In the genomic region with DNA sequence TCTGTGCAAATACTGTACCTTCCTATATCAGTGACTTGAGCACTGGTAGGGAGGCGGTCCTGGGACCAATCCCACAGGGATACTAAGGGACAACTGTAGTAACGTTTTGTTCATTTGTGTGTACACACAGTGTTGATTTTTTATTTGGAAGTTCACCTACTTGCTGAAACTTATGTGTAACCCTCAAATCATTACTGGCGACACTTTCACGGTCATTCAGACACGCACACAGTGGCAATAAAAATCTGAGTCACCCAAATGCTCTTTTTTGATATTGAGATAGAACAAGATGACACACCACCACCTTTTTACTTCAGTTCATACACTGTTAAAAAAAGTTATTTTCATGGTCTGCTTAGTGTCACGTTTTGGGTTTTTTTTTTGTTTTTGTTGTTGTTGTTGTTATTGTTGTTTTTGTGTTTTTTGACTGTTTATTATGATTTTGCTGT, we compare ENCODE assay signal across 2 cellular contexts.
A peak's percentile ranks its signal among the peaks of the same experiment; 100 is the strongest.
TF ChIP-seq lines count a peak whose summit lies in the region.

No MANE protein-coding gene starts in this region.

TF ChIP-seq in HEK293, 187 proteins besides CTCF, POLR2A, EP300 and RAD21 (continued from another document and continues in another):
- TF ChIP-seq, protein P1, sequence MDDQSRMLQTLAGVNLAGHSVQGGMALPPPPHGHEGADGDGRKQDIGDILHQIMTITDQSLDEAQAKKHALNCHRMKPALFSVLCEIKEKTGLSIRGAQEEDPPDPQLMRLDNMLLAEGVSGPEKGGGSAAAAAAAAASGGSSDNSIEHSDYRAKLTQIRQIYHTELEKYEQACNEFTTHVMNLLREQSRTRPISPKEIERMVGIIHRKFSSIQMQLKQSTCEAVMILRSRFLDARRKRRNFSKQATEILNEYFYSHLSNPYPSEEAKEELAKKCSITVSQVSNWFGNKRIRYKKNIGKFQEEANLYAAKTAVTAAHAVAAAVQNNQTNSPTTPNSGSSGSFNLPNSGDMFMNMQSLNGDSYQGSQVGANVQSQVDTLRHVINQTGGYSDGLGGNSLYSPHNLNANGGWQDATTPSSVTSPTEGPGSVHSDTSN (CRISPR knock-in tag; IDR thresholded peaks at IDR 0.05) = no peak
- TF ChIP-seq GLIS1 (tag by site-specific recombination; IDR thresholded peaks at IDR 0.05) = no peak
- 0 out of 2 replicates have a peak, but pooled peaks have one; percentile 39 for TF ChIP-seq ZNF184 (tag by site-specific recombination; IDR thresholded peaks at IDR 0.05)
- TF ChIP-seq KLF7 (tag by site-specific recombination; IDR thresholded peaks at IDR 0.05; ENCODE audit: borderline replicate concordance) = no peak
- TF ChIP-seq, protein P2, sequence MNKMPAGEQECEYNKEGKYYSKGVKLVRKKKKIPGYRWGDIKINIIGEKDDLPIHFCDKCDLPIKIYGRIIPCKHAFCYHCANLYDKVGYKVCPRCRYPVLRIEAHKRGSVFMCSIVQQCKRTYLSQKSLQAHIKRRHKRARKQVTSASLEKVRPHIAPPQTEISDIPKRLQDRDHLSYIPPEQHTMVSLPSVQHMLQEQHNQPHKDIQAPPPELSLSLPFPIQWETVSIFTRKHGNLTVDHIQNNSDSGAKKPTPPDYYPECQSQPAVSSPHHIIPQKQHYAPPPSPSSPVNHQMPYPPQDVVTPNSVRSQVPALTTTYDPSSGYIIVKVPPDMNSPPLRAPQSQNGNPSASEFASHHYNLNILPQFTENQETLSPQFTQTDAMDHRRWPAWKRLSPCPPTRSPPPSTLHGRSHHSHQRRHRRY (tag by site-specific recombination; IDR thresholded peaks at IDR 0.05) = no peak
- TF ChIP-seq, protein P3, sequence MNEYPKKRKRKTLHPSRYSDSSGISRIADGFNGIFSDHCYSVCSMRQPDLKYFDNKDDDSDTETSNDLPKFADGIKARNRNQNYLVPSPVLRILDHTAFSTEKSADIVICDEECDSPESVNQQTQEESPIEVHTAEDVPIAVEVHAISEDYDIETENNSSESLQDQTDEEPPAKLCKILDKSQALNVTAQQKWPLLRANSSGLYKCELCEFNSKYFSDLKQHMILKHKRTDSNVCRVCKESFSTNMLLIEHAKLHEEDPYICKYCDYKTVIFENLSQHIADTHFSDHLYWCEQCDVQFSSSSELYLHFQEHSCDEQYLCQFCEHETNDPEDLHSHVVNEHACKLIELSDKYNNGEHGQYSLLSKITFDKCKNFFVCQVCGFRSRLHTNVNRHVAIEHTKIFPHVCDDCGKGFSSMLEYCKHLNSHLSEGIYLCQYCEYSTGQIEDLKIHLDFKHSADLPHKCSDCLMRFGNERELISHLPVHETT (tag by site-specific recombination; IDR thresholded peaks at IDR 0.05) = 0 out of 2 replicates have a peak, but pooled peaks have one; percentile 31
- no peak for TF ChIP-seq ELK4 (IDR thresholded peaks at IDR 0.05; ENCODE audit: borderline replicate concordance, low read depth, low read length)
- no peak for TF ChIP-seq ZNF521 (tag by site-specific recombination; IDR thresholded peaks at IDR 0.05)
- TF ChIP-seq ZFP41 (tag by site-specific recombination; IDR thresholded peaks at IDR 0.05; ENCODE audit: borderline replicate concordance) = no peak
- no peak for TF ChIP-seq ZBTB44 (tag by site-specific recombination; IDR thresholded peaks at IDR 0.05)
- no peak for TF ChIP-seq GFI1B (tag by site-specific recombination; IDR thresholded peaks at IDR 0.05)
- no peak for TF ChIP-seq ZNF26 (tag by site-specific recombination; IDR thresholded peaks at IDR 0.05)
- no peak for TF ChIP-seq ZNF433 (tag by site-specific recombination; IDR thresholded peaks at IDR 0.05; ENCODE audit: low read depth)
- TF ChIP-seq ZNF529 (tag by site-specific recombination; IDR thresholded peaks at IDR 0.05; ENCODE audit: insufficient replicate concordance) = no peak
- peak; percentile 78 for TF ChIP-seq ZEB2 (tag by site-specific recombination; IDR thresholded peaks at IDR 0.05)

TF ChIP-seq in WTC11, 78 proteins besides CTCF, POLR2A, EP300 and RAD21 (continued from another document):
- TF ChIP-seq ZSCAN18 (CRISPR knock-in tag; IDR thresholded peaks at IDR 0.05) (no peak), NFYB (CRISPR knock-in tag; conservative IDR thresholded peaks at IDR 0.05; ENCODE audit: low read depth) (no peak), HMGXB4 (CRISPR knock-in tag; IDR thresholded peaks at IDR 0.05) (no peak), ATF6 (CRISPR knock-in tag; IDR thresholded peaks at IDR 0.05) (no peak), NR2C2 (CRISPR knock-in tag; IDR thresholded peaks at IDR 0.05) (no peak), ZNF423 (CRISPR knock-in tag; IDR thresholded peaks at IDR 0.05) (no peak), E2F5 (CRISPR knock-in tag; IDR thresholded peaks at IDR 0.05) (no peak), SOX15 (CRISPR knock-in tag; IDR thresholded peaks at IDR 0.05) (no peak)
